1 cellular context compared by ENCODE assay signal in the genomic region with DNA sequence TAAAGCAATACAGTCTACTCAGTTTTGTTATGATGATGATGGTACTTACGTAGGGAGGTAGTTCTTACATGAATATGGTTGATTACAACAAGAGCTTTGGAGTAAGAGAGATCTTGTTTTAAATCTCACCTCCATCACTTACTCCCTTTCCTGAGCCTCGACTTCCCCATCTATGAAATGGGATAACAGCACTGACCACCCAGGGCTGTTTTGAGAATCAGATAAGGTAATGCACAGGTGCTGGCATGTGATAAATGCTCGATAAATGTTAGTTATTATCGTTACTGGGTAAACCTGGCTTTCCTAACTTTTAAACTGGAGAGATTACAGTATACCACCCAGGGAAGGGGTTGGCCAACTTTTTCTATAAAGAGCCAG.
TF ChIP-seq lines count a peak whose summit lies in the region.

No MANE protein-coding gene starts in this region.

TF ChIP-seq in WTC11, 78 proteins besides CTCF, POLR2A, EP300 and RAD21 (continued from another document):
- TF ChIP-seq TP53 (CRISPR knock-in tag; IDR thresholded peaks at IDR 0.05), result no peak
- TF ChIP-seq, protein P1, sequence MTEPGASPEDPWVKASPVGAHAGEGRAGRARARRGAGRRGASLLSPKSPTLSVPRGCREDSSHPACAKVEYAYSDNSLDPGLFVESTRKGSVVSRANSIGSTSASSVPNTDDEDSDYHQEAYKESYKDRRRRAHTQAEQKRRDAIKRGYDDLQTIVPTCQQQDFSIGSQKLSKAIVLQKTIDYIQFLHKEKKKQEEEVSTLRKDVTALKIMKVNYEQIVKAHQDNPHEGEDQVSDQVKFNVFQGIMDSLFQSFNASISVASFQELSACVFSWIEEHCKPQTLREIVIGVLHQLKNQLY (CRISPR knock-in tag; IDR thresholded peaks at IDR 0.05), result no peak
- TF ChIP-seq, protein P2, sequence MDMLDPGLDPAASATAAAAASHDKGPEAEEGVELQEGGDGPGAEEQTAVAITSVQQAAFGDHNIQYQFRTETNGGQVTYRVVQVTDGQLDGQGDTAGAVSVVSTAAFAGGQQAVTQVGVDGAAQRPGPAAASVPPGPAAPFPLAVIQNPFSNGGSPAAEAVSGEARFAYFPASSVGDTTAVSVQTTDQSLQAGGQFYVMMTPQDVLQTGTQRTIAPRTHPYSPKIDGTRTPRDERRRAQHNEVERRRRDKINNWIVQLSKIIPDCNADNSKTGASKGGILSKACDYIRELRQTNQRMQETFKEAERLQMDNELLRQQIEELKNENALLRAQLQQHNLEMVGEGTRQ (CRISPR knock-in tag; IDR thresholded peaks at IDR 0.05), result no peak
- TF ChIP-seq FOXP1 (CRISPR knock-in tag; IDR thresholded peaks at IDR 0.05; ENCODE audit: borderline replicate concordance), result no peak
TF ChIP-seq in WTC11: peak in this region for 0.
